ENCODE assay signal across 1 cellular context in genomic region chr6:123529843-123530242, GRCh38.
TF ChIP-seq lines count a peak whose summit lies in the region.

No MANE protein-coding gene starts in this region.

TF ChIP-seq in K562, 482 proteins besides CTCF, POLR2A, EP300 and RAD21 (continued from another document and continues in another):
- TF ChIP-seq HOMEZ (CRISPR knock-in tag; IDR thresholded peaks at IDR 0.05) = no peak
- TF ChIP-seq NFE2 (IDR thresholded peaks at IDR 0.05; ENCODE audit: low read depth) = peak; percentile 90
- no peak for TF ChIP-seq ZC3H8 (IDR thresholded peaks at IDR 0.05)
- TF ChIP-seq SMARCA4 (IDR thresholded peaks at IDR 0.05) = peak; percentile 45; the same call in 1 of the 2 replicates
- no peak for TF ChIP-seq NFIC (IDR thresholded peaks at IDR 0.05)
- peak; percentile 95 for TF ChIP-seq PKNOX1 (IDR thresholded peaks at IDR 0.05)
- TF ChIP-seq IRF9 (tag; IDR thresholded peaks at IDR 0.05) = no peak
- no peak for TF ChIP-seq SNRNP70 (optimal IDR thresholded peaks at IDR 0.05; ENCODE audit: low read depth, low read length)
- TF ChIP-seq ZBTB34 (CRISPR knock-in tag; IDR thresholded peaks at IDR 0.05) = no peak
- TF ChIP-seq ZFPM2 (CRISPR knock-in tag; IDR thresholded peaks at IDR 0.05) = no peak
- no peak for TF ChIP-seq TBL1XR1 (IDR thresholded peaks at IDR 0.05; ENCODE audit: low read length in 2 of 2)
- no peak for TF ChIP-seq MTF1 (CRISPR knock-in tag; IDR thresholded peaks at IDR 0.05; ENCODE audit: borderline replicate concordance)
- peak; percentile 98 for TF ChIP-seq MEIS2 (IDR thresholded peaks at IDR 0.05; ENCODE audit: partially characterized antibody)
- TF ChIP-seq CREB3L1 (IDR thresholded peaks at IDR 0.05; ENCODE audit: borderline replicate concordance, low read depth) = no peak
- TF ChIP-seq FOXK1 (CRISPR knock-in tag; IDR thresholded peaks at IDR 0.05; ENCODE audit: borderline replicate concordance) = no peak
- TF ChIP-seq ZNF655 (CRISPR knock-in tag; IDR thresholded peaks at IDR 0.05) = no peak
- TF ChIP-seq MXI1 (IDR thresholded peaks at IDR 0.05; ENCODE audit: low read depth, low read length) = no peak
- no peak for TF ChIP-seq HNRNPL (IDR thresholded peaks at IDR 0.05; ENCODE audit: low read depth, low read length)
- TF ChIP-seq THRB (CRISPR knock-in tag; conservative IDR thresholded peaks at IDR 0.05) = no peak
- TF ChIP-seq ZBTB12 (CRISPR knock-in tag; IDR thresholded peaks at IDR 0.05) = no peak
- TF ChIP-seq ATF3 (IDR thresholded peaks at IDR 0.05) = peak; percentile 64
- TF ChIP-seq ATF3 (CRISPR knock-in tag; conservative IDR thresholded peaks at IDR 0.05) = no peak
- TF ChIP-seq MAFG (tag; conservative IDR thresholded peaks at IDR 0.05) = peak; percentile 88
- TF ChIP-seq MITF (IDR thresholded peaks at IDR 0.05) = no peak
- no peak for TF ChIP-seq ELF1 (tag; IDR thresholded peaks at IDR 0.05)
- TF ChIP-seq SMARCE1 (IDR thresholded peaks at IDR 0.05) = 0 out of 2 replicates have a peak, but pooled peaks have one; percentile 18
- TF ChIP-seq SREBF1 (IDR thresholded peaks at IDR 0.05; ENCODE audit: borderline replicate concordance, low read depth, low read length) = no peak
- no peak for TF ChIP-seq ZNF449 (CRISPR knock-in tag; IDR thresholded peaks at IDR 0.05)
- no peak for TF ChIP-seq NR2C2 (CRISPR knock-in tag; IDR thresholded peaks at IDR 0.05)
- peak; percentile 48 for TF ChIP-seq NR2C2 (tag; IDR thresholded peaks at IDR 0.05)
- no peak for TF ChIP-seq CBFB (CRISPR knock-in tag; IDR thresholded peaks at IDR 0.05)
- TF ChIP-seq DPF2 (IDR thresholded peaks at IDR 0.05) = peak; percentile 69; the same call in 1 of the 2 replicates
- TF ChIP-seq ZNF785 (CRISPR knock-in tag; IDR thresholded peaks at IDR 0.05) = no peak
- TF ChIP-seq ZNF778 (CRISPR knock-in tag; IDR thresholded peaks at IDR 0.05) = no peak
- TF ChIP-seq RBBP5 (IDR thresholded peaks at IDR 0.05; ENCODE audit: borderline replicate concordance, insufficient read depth, low read length, poor library complexity, severe bottlenecking) = no peak
- peak; percentile 71 for TF ChIP-seq MAFF (IDR thresholded peaks at IDR 0.05; ENCODE audit: low read length)
- peak; percentile 62; the same call in 1 of the 2 replicates for TF ChIP-seq NFE2L1 (tag; IDR thresholded peaks at IDR 0.05; ENCODE audit: borderline replicate concordance, low read depth)
- no peak for TF ChIP-seq BRCA1 (IDR thresholded peaks at IDR 0.05)
- no peak for TF ChIP-seq BRCA1 (CRISPR knock-in tag; IDR thresholded peaks at IDR 0.05)
- no peak for TF ChIP-seq RFX5 (IDR thresholded peaks at IDR 0.05; ENCODE audit: low read depth, low read length)
- TF ChIP-seq MECOM (CRISPR knock-in tag; IDR thresholded peaks at IDR 0.05) = no peak
- peak; percentile 89 for TF ChIP-seq ZNF316 (IDR thresholded peaks at IDR 0.05)
- TF ChIP-seq ELF2 (CRISPR knock-in tag; IDR thresholded peaks at IDR 0.05) = no peak
- TF ChIP-seq TCF7 (IDR thresholded peaks at IDR 0.05; ENCODE audit: borderline replicate concordance) = no peak
- TF ChIP-seq CREBBP (IDR thresholded peaks at IDR 0.05; ENCODE audit: low read depth, low read length) = no peak
- TF ChIP-seq NRF1 (conservative IDR thresholded peaks at IDR 0.05 in 1 of 2, IDR thresholded peaks at IDR 0.05 in 1 of 2) = peak; percentile 58 to 67; a peak in 2 of 4 replicates
- TF ChIP-seq PRMT5 (CRISPR knock-in tag; IDR thresholded peaks at IDR 0.05) = no peak
- no peak for TF ChIP-seq ZNF512 (tag; IDR thresholded peaks at IDR 0.05)
- TF ChIP-seq E2F5 (CRISPR knock-in tag; IDR thresholded peaks at IDR 0.05) = no peak
- TF ChIP-seq ESRRA (IDR thresholded peaks at IDR 0.05; ENCODE audit: borderline replicate concordance, low read depth) = peak; percentile 64; the same call in 1 of the 2 replicates
- TF ChIP-seq BCL6 (CRISPR knock-in tag; IDR thresholded peaks at IDR 0.05) = no peak
- TF ChIP-seq TAL1 (IDR thresholded peaks at IDR 0.05) = no peak
- TF ChIP-seq BACH1 (tag; IDR thresholded peaks at IDR 0.05) = peak; percentile 89
- TF ChIP-seq HNRNPK (IDR thresholded peaks at IDR 0.05; ENCODE audit: low read depth, low read length, poor library complexity, severe bottlenecking) = no peak
- no peak for TF ChIP-seq NFXL1 (CRISPR knock-in tag; IDR thresholded peaks at IDR 0.05)
- peak; percentile 77 for TF ChIP-seq ATF7 (IDR thresholded peaks at IDR 0.05)
